19 cellular contexts compared by ENCODE assay signal in the genomic region with DNA sequence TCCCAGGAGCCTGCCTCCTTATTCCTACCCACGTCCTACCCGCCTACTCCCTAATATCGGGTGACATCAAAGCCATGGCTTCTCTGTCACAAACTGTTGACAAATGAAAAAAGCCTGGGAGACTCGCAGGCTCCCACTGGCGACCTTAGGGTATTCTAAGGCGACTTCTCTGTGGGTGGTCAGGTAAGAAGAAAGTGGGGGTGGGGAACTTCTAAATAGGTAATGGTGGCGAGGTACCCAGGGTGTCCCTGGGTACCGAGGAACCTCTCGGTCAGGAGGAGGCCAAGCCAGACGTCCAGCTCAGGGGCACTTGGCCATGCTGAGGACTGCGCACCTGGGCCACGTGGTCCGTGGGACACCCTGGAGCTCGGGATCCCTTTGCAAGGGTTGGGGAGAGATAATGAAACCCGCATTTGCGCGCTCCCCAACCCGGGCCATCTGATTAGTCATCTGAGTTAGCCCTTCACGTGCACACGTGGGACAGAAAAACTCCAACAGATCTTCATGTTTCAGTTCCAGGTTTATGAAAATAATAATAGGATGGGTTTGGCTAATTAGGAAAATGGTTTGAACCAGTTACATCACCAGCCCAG.
A peak's percentile ranks its signal among the peaks of the same experiment; 100 is the strongest.
DNase-seq lines count a peak whose midpoint lies in the region; ATAC-seq, FAIRE-seq and TF ChIP-seq lines count a peak whose summit lies in the region.
"Had no signal": no experiment of that assay in that cellular context is flagged by ENCODE, and none has a peak within 500 bp of the region (broad histone marks: within the 10 kb centered on the region; RNA-seq: fewer than 3 reads in every experiment).

No MANE protein-coding gene starts in this region.

- no peak overlapping the region for H3K4me2 ChIP-seq in neural cell (ENCODE audit: low read length)

- ATAC-seq in activated CD8-positive, alpha-beta memory T cell treated with anti-CD3 and anti-CD28 coated beads, Interleukin-2, amount 10 ng/mL, durations not matched to agents 7 days and 5 days = no peak
- ATAC-seq in GM21515 (IDR thresholded peaks at IDR 0.05; ENCODE audit: unreplicated experiment) = no peak
- ATAC-seq in HG03025 (IDR thresholded peaks at IDR 0.05; ENCODE audit: low FRiP score, unreplicated experiment) = no peak

- no peak for TF ChIP-seq EP300 in neural cell (conservative IDR thresholded peaks at IDR 0.05; ENCODE audit: poor library complexity, severe bottlenecking)

- H3K4me1 Mint-ChIP-seq in activated CD8-positive, alpha-beta memory T cell treated with anti-CD3 and anti-CD28 coated beads, Interleukin-2, amount 10 ng/mL, durations not matched to agents 7 days and 5 days = no peaks in the 10 kb centered on the region
- peaks cover 4% of the 10 kb centered on the region for H3K4me1 Mint-ChIP-seq in endodermal cell

- no peak for TF ChIP-seq RAD21 in neural cell (conservative IDR thresholded peaks at IDR 0.05)

- H3K79me2 ChIP-seq in neural cell (replicated peaks; ENCODE audit: insufficient read depth, low read length) = no peaks in the 10 kb centered on the region

- H4K20me1 ChIP-seq in neural cell (ENCODE audit: insufficient read depth) = no peaks in the 10 kb centered on the region

- peaks cover 100% of the 10 kb centered on the region for H3K27me3 ChIP-seq in endodermal cell (ENCODE audit: control insufficient read depth, insufficient read depth, low read length, poor library complexity, severe bottlenecking)
- peaks cover 100% of the 10 kb centered on the region for H3K27me3 ChIP-seq in neural cell (ENCODE audit: insufficient read depth, low read depth, low read length)
- H3K27me3 ChIP-seq in subcutaneous abdominal adipose tissue (ENCODE audit: control insufficient read depth in 5 of 5, insufficient read depth in 4 of 5, low read length in 5 of 5) = peaks cover 38 to 67% (median 47%) of the 10 kb centered on the region in 5 donors
- H3K27me3 ChIP-seq: testis had no signal

- CTCF ChIA-PET in activated CD8-positive, alpha-beta memory T cell treated with anti-CD3 and anti-CD28 coated beads, Interleukin-2, amount 10 ng/mL, durations not matched to agents 7 days and 5 days (lab: Charles Lee) = no interaction called here

- H3K27ac Mint-ChIP-seq in activated CD8-positive, alpha-beta memory T cell treated with anti-CD3 and anti-CD28 coated beads, Interleukin-2, amount 10 ng/mL, durations not matched to agents 7 days and 5 days = peak overlapping the region; percentile 59
- H3K27ac Mint-ChIP-seq in endodermal cell = no peak overlapping the region

- H3K27ac ChIP-seq in endodermal cell (ENCODE audit: low read depth, low read length) = no peak overlapping the region
- no peak overlapping the region for H3K27ac ChIP-seq in neural cell (ENCODE audit: low read length)
- no peak overlapping the region for H3K27ac ChIP-seq in subcutaneous abdominal adipose tissue (ENCODE audit: low read depth, low read length)
- H3K27ac ChIP-seq: brain microvascular endothelial cell, testis had no signal

- peaks cover 69% of the 10 kb centered on the region for H3K27me3 Mint-ChIP-seq in activated CD8-positive, alpha-beta memory T cell treated with anti-CD3 and anti-CD28 coated beads, Interleukin-2, amount 10 ng/mL, durations not matched to agents 7 days and 5 days
- peaks cover 99% of the 10 kb centered on the region for H3K27me3 Mint-ChIP-seq in endodermal cell (ENCODE audit: insufficient read depth)

- H3K9me2 ChIP-seq in neural cell (ENCODE audit: insufficient read depth, low read length) = no peaks in the 10 kb centered on the region
- H3K9me2 ChIP-seq: SK-N-SH had no signal

- H3K36me3 Mint-ChIP-seq in activated CD8-positive, alpha-beta memory T cell treated with anti-CD3 and anti-CD28 coated beads, Interleukin-2, amount 10 ng/mL, durations not matched to agents 7 days and 5 days = peaks cover 2% of the 10 kb centered on the region
- no peaks in the 10 kb centered on the region for H3K36me3 Mint-ChIP-seq in endodermal cell (ENCODE audit: low read depth)

- TF ChIP-seq CTCF in endodermal cell (conservative IDR thresholded peaks at IDR 0.05) (no peak), neural cell (IDR thresholded peaks at IDR 0.05; ENCODE audit: poor library complexity, severe bottlenecking) (no peak)

- H3K4me3 ChIP-seq in endodermal cell (ENCODE audit: low read length) (peak overlapping the region; percentile 57), neural cell (ENCODE audit: low read length) (peak overlapping the region; percentile 33), subcutaneous abdominal adipose tissue (ENCODE audit: low read depth in 1 of 5, low read length in 5 of 5) (peak overlapping the region in 4 of 5 donors; percentile 5 to 50 (median 25))

- H3K9me3 Mint-ChIP-seq in activated CD8-positive, alpha-beta memory T cell treated with anti-CD3 and anti-CD28 coated beads, Interleukin-2, amount 10 ng/mL, durations not matched to agents 7 days and 5 days (ENCODE audit: low read depth) = no peaks in the 10 kb centered on the region
- no peaks in the 10 kb centered on the region for H3K9me3 Mint-ChIP-seq in endodermal cell

- H3K9me3 ChIP-seq in endodermal cell (ENCODE audit: control insufficient read depth, low read length) (no peaks in the 10 kb centered on the region), neural cell (ENCODE audit: low read length) (no peaks in the 10 kb centered on the region), subcutaneous abdominal adipose tissue (ENCODE audit: control insufficient read depth in 5 of 5, low read length in 5 of 5) (no peaks in the 10 kb centered on the region)
- H3K9me3 ChIP-seq: SK-N-SH, testis had no signal

- H2AFZ ChIP-seq in neural cell (ENCODE audit: low read depth, low read length) = no peak overlapping the region

- FAIRE-seq in HTR-8/SVneo (lab: Jason Lieb, UNC) = no peak

- H3K9ac ChIP-seq in endodermal cell (ENCODE audit: extremely low read depth, low read length, poor library complexity, severe bottlenecking) (no peak overlapping the region), neural cell (ENCODE audit: low read length) (no peak overlapping the region), subcutaneous abdominal adipose tissue (ENCODE audit: low read length in 5 of 5) (no peak overlapping the region)
- H3K9ac ChIP-seq: SK-N-SH had no signal

- no peak for DNase-seq in activated CD8-positive, alpha-beta memory T cell treated with anti-CD3 and anti-CD28 coated beads, Interleukin-2, amount 10 ng/mL, durations not matched to agents 7 days and 5 days
- no peak for DNase-seq in activated CD8-positive, alpha-beta memory T cell treated with anti-CD3 and anti-CD28 coated beads, Interleukin-2, amount 50 U/mL, for 4 hours
- DNase-seq in endodermal cell (no peak), HTR-8/SVneo (ENCODE audit: insufficient read length, low spot score) (no peak)
- DNase-seq: 8988T; activated CD4-positive, alpha-beta T cell treated with anti-CD3 and anti-CD28 coated beads for 48 hours; activated naive CD4-positive, alpha-beta T cell treated with Interleukin-2 at 50 U/mL for 16 hours; activated T-cell treated with anti-CD3 and anti-CD28 coated beads for 4 hours; C1 segment of cervical spinal cord; KBM-7; NCI-H1092; NCI-H774 had no signal

- H3K4me1 ChIP-seq in endodermal cell (ENCODE audit: control insufficient read depth, insufficient read depth, low read length) (peaks cover 3% of the 10 kb centered on the region), subcutaneous abdominal adipose tissue (ENCODE audit: control insufficient read depth in 5 of 5, insufficient read depth in 5 of 5, low read length in 5 of 5) (peaks cover 0 to 18% (median 17%) of the 10 kb centered on the region in 5 donors)

- H3F3A ChIP-seq in neural cell (ENCODE audit: insufficient read depth, low read length, poor library complexity, severe bottlenecking) = no peaks in the 10 kb centered on the region

- 3 to 8% methylated on average over 14 to 20 of the region's 20 CpGs for WGBS in endodermal cell (ENCODE audit: insufficient coverage in 1 of 2, insufficient read length in 1 of 2), 2 experiments

- H3K4me3 Mint-ChIP-seq in activated CD8-positive, alpha-beta memory T cell treated with anti-CD3 and anti-CD28 coated beads, Interleukin-2, amount 10 ng/mL, durations not matched to agents 7 days and 5 days = no peak overlapping the region
- H3K4me3 Mint-ChIP-seq in endodermal cell = peak overlapping the region; percentile 40

- no peaks in the 10 kb centered on the region for H3K36me3 ChIP-seq in endodermal cell (ENCODE audit: control insufficient read depth, insufficient read depth, low read length)
- no peaks in the 10 kb centered on the region for H3K36me3 ChIP-seq in neural cell (ENCODE audit: insufficient read depth, low read length)
- no peaks in the 10 kb centered on the region for H3K36me3 ChIP-seq in subcutaneous abdominal adipose tissue (ENCODE audit: control insufficient read depth in 5 of 5, insufficient read depth in 5 of 5, low read length in 5 of 5)
- H3K36me3 ChIP-seq: brain microvascular endothelial cell had no signal

TF ChIP-seq in neural cell, 6 proteins besides CTCF, POLR2A, EP300 and RAD21 (continues in another document):
- TF ChIP-seq MXI1 (conservative IDR thresholded peaks at IDR 0.05; ENCODE audit: poor library complexity, severe bottlenecking) (no peak), REST (IDR thresholded peaks at IDR 0.05; ENCODE audit: borderline replicate concordance) (no peak), EZH2 (IDR thresholded peaks at IDR 0.05; ENCODE audit: borderline replicate concordance, insufficient read depth, low read length, poor library complexity, severe bottlenecking) (no peak), TAF1 (IDR thresholded peaks at IDR 0.05; ENCODE audit: low read depth) (no peak)
